Comparison of ENCODE assay signal across 1 cellular context in the genomic region with DNA sequence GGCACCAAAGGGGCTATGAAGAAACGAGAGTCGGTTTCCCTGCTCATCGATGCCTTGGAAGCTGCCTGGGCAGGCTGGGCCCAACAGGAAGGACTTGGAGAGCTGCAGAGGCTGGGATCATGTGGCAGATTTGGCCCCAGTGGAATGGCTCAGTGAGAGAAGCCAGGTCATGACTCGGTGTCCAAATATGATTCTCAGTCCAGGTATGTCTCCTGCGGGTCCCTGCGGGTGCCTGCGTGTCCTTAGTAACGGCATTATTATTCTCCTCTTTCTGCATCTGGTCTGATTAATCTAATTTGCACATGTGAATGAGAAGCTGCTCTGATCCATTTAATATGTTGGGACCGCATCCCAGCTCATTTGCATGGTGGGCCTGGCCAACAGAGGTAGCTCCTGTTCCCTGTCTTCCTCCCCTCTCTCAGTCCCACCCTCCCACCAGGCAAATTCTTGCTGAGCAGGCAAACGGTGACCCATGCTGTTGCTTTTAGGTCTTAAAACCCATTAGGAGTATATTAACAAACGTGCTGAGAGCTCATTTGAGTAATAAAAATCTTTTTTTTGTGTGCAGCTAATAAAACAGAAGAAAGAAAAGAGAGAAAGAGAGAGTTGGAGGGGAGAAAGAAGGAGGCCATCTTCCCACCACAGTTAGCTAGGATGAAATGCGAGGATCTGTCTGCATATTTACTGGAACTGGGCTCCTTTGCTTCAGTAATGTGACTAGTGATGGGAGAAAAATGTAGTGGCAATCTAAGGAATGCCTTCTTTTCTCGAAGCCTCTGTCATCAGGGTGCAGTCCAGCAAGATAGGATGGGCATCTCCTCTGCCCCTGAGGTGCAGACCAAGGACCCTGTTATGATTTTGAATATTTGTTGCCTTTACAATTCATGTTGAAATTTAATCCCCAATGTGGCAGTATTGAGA.
TF ChIP-seq lines count a peak whose summit lies in the region.

No MANE protein-coding gene starts in this region.

TF ChIP-seq in GM23338, 12 proteins besides CTCF, POLR2A, EP300 and RAD21 (continued from another document):
- TF ChIP-seq, protein P1, sequence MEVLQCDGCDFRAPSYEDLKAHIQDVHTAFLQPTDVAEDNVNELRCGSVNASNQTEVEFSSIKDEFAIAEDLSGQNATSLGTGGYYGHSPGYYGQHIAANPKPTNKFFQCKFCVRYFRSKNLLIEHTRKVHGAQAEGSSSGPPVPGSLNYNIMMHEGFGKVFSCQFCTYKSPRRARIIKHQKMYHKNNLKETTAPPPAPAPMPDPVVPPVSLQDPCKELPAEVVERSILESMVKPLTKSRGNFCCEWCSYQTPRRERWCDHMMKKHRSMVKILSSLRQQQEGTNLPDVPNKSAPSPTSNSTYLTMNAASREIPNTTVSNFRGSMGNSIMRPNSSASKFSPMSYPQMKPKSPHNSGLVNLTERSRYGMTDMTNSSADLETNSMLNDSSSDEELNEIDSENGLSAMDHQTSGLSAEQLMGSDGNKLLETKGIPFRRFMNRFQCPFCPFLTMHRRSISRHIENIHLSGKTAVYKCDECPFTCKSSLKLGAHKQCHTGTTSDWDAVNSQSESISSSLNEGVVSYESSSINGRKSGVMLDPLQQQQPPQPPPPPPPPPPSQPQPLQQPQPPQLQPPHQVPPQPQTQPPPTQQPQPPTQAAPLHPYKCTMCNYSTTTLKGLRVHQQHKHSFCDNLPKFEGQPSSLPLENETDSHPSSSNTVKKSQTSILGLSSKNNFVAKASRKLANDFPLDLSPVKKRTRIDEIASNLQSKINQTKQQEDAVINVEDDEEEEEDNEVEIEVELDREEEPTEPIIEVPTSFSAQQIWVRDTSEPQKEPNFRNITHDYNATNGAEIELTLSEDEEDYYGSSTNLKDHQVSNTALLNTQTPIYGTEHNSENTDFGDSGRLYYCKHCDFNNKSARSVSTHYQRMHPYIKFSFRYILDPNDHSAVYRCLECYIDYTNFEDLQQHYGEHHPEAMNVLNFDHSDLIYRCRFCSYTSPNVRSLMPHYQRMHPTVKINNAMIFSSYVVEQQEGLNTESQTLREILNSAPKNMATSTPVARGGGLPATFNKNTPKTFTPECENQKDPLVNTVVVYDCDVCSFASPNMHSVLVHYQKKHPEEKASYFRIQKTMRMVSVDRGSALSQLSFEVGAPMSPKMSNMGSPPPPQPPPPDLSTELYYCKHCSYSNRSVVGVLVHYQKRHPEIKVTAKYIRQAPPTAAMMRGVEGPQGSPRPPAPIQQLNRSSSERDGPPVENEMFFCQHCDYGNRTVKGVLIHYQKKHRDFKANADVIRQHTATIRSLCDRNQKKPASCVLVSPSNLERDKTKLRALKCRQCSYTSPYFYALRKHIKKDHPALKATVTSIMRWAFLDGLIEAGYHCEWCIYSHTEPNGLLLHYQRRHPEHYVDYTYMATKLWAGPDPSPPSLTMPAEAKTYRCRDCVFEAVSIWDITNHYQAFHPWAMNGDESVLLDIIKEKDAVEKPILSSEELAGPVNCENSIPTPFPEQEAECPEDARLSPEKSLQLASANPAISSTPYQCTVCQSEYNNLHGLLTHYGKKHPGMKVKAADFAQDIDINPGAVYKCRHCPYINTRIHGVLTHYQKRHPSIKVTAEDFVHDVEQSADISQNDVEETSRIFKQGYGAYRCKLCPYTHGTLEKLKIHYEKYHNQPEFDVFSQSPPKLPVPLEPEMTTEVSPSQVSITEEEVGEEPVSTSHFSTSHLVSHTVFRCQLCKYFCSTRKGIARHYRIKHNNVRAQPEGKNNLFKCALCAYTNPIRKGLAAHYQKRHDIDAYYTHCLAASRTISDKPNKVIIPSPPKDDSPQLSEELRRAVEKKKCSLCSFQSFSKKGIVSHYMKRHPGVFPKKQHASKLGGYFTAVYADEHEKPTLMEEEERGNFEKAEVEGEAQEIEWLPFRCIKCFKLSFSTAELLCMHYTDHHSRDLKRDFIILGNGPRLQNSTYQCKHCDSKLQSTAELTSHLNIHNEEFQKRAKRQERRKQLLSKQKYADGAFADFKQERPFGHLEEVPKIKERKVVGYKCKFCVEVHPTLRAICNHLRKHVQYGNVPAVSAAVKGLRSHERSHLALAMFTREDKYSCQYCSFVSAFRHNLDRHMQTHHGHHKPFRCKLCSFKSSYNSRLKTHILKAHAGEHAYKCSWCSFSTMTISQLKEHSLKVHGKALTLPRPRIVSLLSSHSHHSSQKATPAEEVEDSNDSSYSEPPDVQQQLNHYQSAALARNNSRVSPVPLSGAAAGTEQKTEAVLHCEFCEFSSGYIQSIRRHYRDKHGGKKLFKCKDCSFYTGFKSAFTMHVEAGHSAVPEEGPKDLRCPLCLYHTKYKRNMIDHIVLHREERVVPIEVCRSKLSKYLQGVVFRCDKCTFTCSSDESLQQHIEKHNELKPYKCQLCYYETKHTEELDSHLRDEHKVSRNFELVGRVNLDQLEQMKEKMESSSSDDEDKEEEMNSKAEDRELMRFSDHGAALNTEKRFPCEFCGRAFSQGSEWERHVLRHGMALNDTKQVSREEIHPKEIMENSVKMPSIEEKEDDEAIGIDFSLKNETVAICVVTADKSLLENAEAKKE (CRISPR knock-in tag; IDR thresholded peaks at IDR 0.05) = no peak
- TF ChIP-seq EZH2phosphoT487 (IDR thresholded peaks at IDR 0.05; ENCODE audit: unreplicated experiment) = no peak
- TF ChIP-seq POLR2AphosphoS5 (IDR thresholded peaks at IDR 0.05; ENCODE audit: low read depth) = no peak
- no peak for TF ChIP-seq CREB1 (CRISPR knock-in tag; IDR thresholded peaks at IDR 0.05; ENCODE audit: low read depth)
- TF ChIP-seq REST (IDR thresholded peaks at IDR 0.05; ENCODE audit: unreplicated experiment) = no peak
